Comparison of ENCODE assay signal across 28 cellular contexts in genomic region chr18:68701353-68701752, GRCh38.
"Had no signal": no experiment of that assay in that cellular context is flagged by ENCODE, and none has a peak within 500 bp of the region (broad histone marks: within the 10 kb centered on the region; RNA-seq: fewer than 3 reads in every experiment).

No MANE protein-coding gene starts in this region.

- H3K9me3 Mint-ChIP-seq: stimulated activated effector memory CD8-positive, alpha-beta T cell treated with anti-CD3 and anti-CD28 coated beads, Interleukin-12 subunit alpha, Interleukin-12 subunit beta, amount 100 ng/mL, for 72 hours; stimulated activated memory B cell treated with anti-CD40 and anti-IgM and Interleukin-4, amounts not matched to agents 10 μg/mL and 1 μg/mL and 100 μg/mL, for 72 hours; stimulated activated naive B cell treated with anti-CD40 and anti-IgM and Interleukin-4, amounts not matched to agents 10 μg/mL and 1 μg/mL and 100 μg/mL, for 72 hours; stimulated activated naive CD8-positive, alpha-beta T cell treated with anti-CD3 and anti-CD28 coated beads, Interleukin-15, amount 100 ng/mL, for 72 hours; stimulated activated naive CD8-positive, alpha-beta T cell treated with anti-CD3 and anti-CD28 coated beads, Interleukin-15, Interleukin-2, amounts not matched to agents 100 ng/mL and 50 ng/mL, for 24 hours; type B pancreatic cell had no signal

- H3K9me3 ChIP-seq: stomach, suprapubic skin, testis, thoracic aorta, thyroid gland, tibial artery, tibial nerve, transverse colon, upper lobe of left lung, upper lobe of right lung, uterus, vagina had no signal

- H3K4me1 ChIP-seq: suprapubic skin, testis, thyroid gland, transverse colon, upper lobe of right lung, uterus, vagina had no signal

- H3K27ac Mint-ChIP-seq: stimulated activated memory B cell treated with anti-CD40 and anti-IgM and Interleukin-4, amounts not matched to agents 10 μg/mL and 1 μg/mL and 100 μg/mL, for 72 hours; stimulated activated naive B cell treated with anti-CD40 and anti-IgM and Interleukin-4, amounts not matched to agents 10 μg/mL and 1 μg/mL and 100 μg/mL, for 72 hours; stimulated activated naive CD8-positive, alpha-beta T cell treated with anti-CD3 and anti-CD28 coated beads, Interleukin-15, amount 100 ng/mL, for 72 hours; stimulated activated naive CD8-positive, alpha-beta T cell treated with anti-CD3 and anti-CD28 coated beads, Interleukin-15, Interleukin-2, amounts not matched to agents 100 ng/mL and 50 ng/mL, for 24 hours; type B pancreatic cell had no signal

- H3K27ac ChIP-seq: stomach, suprapubic skin, testis, thoracic aorta, thyroid gland, tibial artery, tibial nerve, transverse colon, upper lobe of left lung, upper lobe of right lung, uterus, vagina had no signal

- H3K4me3 ChIP-seq: stomach, suprapubic skin, testis, thoracic aorta, thyroid gland, tibial artery, tibial nerve, transverse colon, upper lobe of left lung, upper lobe of right lung, uterus, vagina had no signal

- DNase-seq: stimulated activated CD4-positive, alpha-beta T cell treated with anti-CD3 and anti-CD28 coated beads, Interleukin-2, amount 100 ng/mL, for 48 hours; stimulated activated CD4-positive, alpha-beta T cell treated with anti-CD3 and anti-CD28 coated beads, Interleukin-4, amount 100 ng/mL, for 1 hour; stimulated activated CD4-positive, alpha-beta T cell treated with anti-CD3 and anti-CD28 coated beads, Interleukin-4, amount 100 ng/mL, for 24 hours; stimulated activated CD8-positive, alpha-beta memory T cell treated with anti-CD3 and anti-CD28 coated beads, Interleukin-4, amount 100 ng/mL, for 48 hours; stimulated activated naive B cell treated with anti-CD40 and anti-IgM and Interleukin-4, amounts not matched to agents 10 μg/mL and 1 μg/mL and 100 μg/mL, for 72 hours; stimulated activated naive CD4-positive, alpha-beta T cell; stimulated activated naive CD4-positive, alpha-beta T cell treated with Interleukin-2 at 50 U/mL for 16 hours; stimulated activated naive CD8-positive, alpha-beta T cell treated with anti-CD3 and anti-CD28 coated beads, Interleukin-15, amount 100 ng/mL, for 72 hours; stimulated activated naive CD8-positive, alpha-beta T cell treated with anti-CD3 and anti-CD28 coated beads, Interleukin-15, Interleukin-2, amounts not matched to agents 100 U/mL and 50 U/mL, for 24 hours; stomach; substantia nigra; testis; thyroid gland; tibial artery; transverse colon; trophoblast cell; upper lobe of left lung; upper lobe of right lung; uterus had no signal

- H3K4me3 Mint-ChIP-seq: stimulated activated effector memory CD8-positive, alpha-beta T cell treated with anti-CD3 and anti-CD28 coated beads, Interleukin-12 subunit alpha, Interleukin-12 subunit beta, amount 100 ng/mL, for 72 hours; stimulated activated memory B cell treated with anti-CD40 and anti-IgM and Interleukin-4, amounts not matched to agents 10 μg/mL and 1 μg/mL and 100 μg/mL, for 72 hours; stimulated activated naive B cell treated with anti-CD40 and anti-IgM and Interleukin-4, amounts not matched to agents 10 μg/mL and 1 μg/mL and 100 μg/mL, for 72 hours; stimulated activated naive CD8-positive, alpha-beta T cell treated with anti-CD3 and anti-CD28 coated beads, Interleukin-15, amount 100 ng/mL, for 72 hours; stimulated activated naive CD8-positive, alpha-beta T cell treated with anti-CD3 and anti-CD28 coated beads, Interleukin-15, Interleukin-2, amounts not matched to agents 100 ng/mL and 50 ng/mL, for 24 hours; type B pancreatic cell had no signal

- H3K27me3 ChIP-seq: stomach, suprapubic skin, testis, thyroid gland, tibial artery, tibial nerve, transverse colon, upper lobe of left lung, upper lobe of right lung, uterus, vagina had no signal

- FAIRE-seq: urothelium cell line had no signal

- H3K27me3 Mint-ChIP-seq: stimulated activated memory B cell treated with anti-CD40 and anti-IgM and Interleukin-4, amounts not matched to agents 10 μg/mL and 1 μg/mL and 100 μg/mL, for 72 hours; stimulated activated naive B cell treated with anti-CD40 and anti-IgM and Interleukin-4, amounts not matched to agents 10 μg/mL and 1 μg/mL and 100 μg/mL, for 72 hours; stimulated activated naive CD8-positive, alpha-beta T cell treated with anti-CD3 and anti-CD28 coated beads, Interleukin-15, amount 100 ng/mL, for 72 hours; stimulated activated naive CD8-positive, alpha-beta T cell treated with anti-CD3 and anti-CD28 coated beads, Interleukin-15, Interleukin-2, amounts not matched to agents 100 ng/mL and 50 ng/mL, for 24 hours; type B pancreatic cell had no signal

- ATAC-seq: stimulated activated effector memory CD8-positive, alpha-beta T cell treated with anti-CD3 and anti-CD28 coated beads, Interleukin-12 subunit alpha, Interleukin-12 subunit beta, amount 100 ng/mL, for 72 hours; stimulated activated memory B cell treated with anti-CD40 and anti-IgM and Interleukin-4, amounts not matched to agents 10 μg/mL and 1 μg/mL and 100 μg/mL, for 72 hours; stimulated activated naive B cell treated with anti-CD40 and anti-IgM and Interleukin-4, amounts not matched to agents 10 μg/mL and 1 μg/mL and 100 μg/mL, for 72 hours; stimulated activated naive CD8-positive, alpha-beta T cell treated with anti-CD3 and anti-CD28 coated beads, Interleukin-15, amount 100 ng/mL, for 72 hours; stimulated activated naive CD8-positive, alpha-beta T cell treated with anti-CD3 and anti-CD28 coated beads, Interleukin-15, Interleukin-2, amounts not matched to agents 100 U/mL and 50 U/mL, for 24 hours; upper lobe of right lung had no signal
